ENCODE assay signal across 11 cellular contexts in the genomic region with DNA sequence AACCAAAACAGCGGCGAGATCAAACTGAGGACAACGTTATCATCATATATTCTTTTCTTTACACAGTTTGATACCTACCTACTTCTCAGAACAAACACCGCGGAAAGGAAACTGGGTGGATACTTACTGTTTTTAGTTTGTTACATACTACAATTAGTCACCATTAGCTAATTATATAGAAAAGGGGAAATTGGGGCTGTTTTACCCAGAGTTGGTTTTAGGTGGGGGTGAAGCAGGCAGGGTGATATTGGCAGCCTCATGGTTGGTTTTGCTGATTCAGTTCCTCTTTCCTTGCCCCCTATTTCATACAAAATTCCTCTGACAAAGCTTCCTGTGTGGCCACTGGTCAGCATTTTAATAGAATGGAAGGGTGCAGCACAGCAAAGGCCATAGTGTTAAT.
A peak's percentile ranks its signal among the peaks of the same experiment; 100 is the strongest.
DNase-seq lines count a peak whose midpoint lies in the region; ATAC-seq, FAIRE-seq and TF ChIP-seq lines count a peak whose summit lies in the region.
"Had no signal": no experiment of that assay in that cellular context is flagged by ENCODE, and none has a peak within 500 bp of the region (broad histone marks: within the 10 kb centered on the region; RNA-seq: fewer than 3 reads in every experiment).

No MANE protein-coding gene starts in this region.

- H3K9me3 ChIP-seq in GM23248 (ENCODE audit: low read depth) = no peaks in the 10 kb centered on the region
- no peaks in the 10 kb centered on the region for H3K9me3 ChIP-seq in BE2C

- in situ Hi-C loops in GM23248 (cut with MboI) = no loop called here

- POLR2A ChIA-PET in activated CD8-positive, alpha-beta T cell treated with anti-CD3 and anti-CD28 coated beads for 36 hours (lab: Charles Lee) = no interaction called here

- H3K4me1 Mint-ChIP-seq in activated CD8-positive, alpha-beta T cell treated with anti-CD3 and anti-CD28 coated beads for 36 hours (ENCODE audit: low read depth) = no peaks in the 10 kb centered on the region

- no peaks in the 10 kb centered on the region for H3K79me2 ChIP-seq in GM23248 (ENCODE audit: insufficient read depth)

- no peak for FAIRE-seq in frontal cortex (lab: Jason Lieb, UNC)
- FAIRE-seq: H1, kidney had no signal

- 0 out of 2 replicates have a peak, but pooled peaks cover 10% of the 10 kb centered on the region for H3F3A ChIP-seq in GM23248 (ENCODE audit: insufficient read depth)

- no peak for TF ChIP-seq CTCF in BE2C (IDR thresholded peaks at IDR 0.05; ENCODE audit: low read depth, low read length)
- no peak for TF ChIP-seq CTCF in activated CD8-positive, alpha-beta T cell treated with anti-CD3 and anti-CD28 coated beads for 36 hours (IDR thresholded peaks at IDR 0.05)

- 85 to 92% methylated on average over 5 of the region's 5 CpGs for WGBS in GM23248 (ENCODE audit: low coverage in 1 of 2, low lambda C conversion rate in 2 of 2, missing lambda C conversion rate in 2 of 2), 2 experiments

- H3K27ac ChIP-seq in GM23248 = no peak overlapping the region

- H3K36me3 Mint-ChIP-seq in activated CD8-positive, alpha-beta T cell treated with anti-CD3 and anti-CD28 coated beads for 36 hours (ENCODE audit: low read depth) = no peaks in the 10 kb centered on the region

- no peak overlapping the region for H3K27ac Mint-ChIP-seq in activated CD8-positive, alpha-beta T cell treated with anti-CD3 and anti-CD28 coated beads for 36 hours

- no peaks in the 10 kb centered on the region for H4K20me1 ChIP-seq in GM23248 (ENCODE audit: insufficient read depth)

- peaks cover 3% of the 10 kb centered on the region for H3K27me3 Mint-ChIP-seq in activated CD8-positive, alpha-beta T cell treated with anti-CD3 and anti-CD28 coated beads for 36 hours

- DNase-seq in AML-193 (lab: John Stamatoyannopoulos, UW) = peak; percentile 94
- DNase-seq in RPMI8226 = peak; percentile 39
- no peak for DNase-seq in frontal cortex (ENCODE audit: low spot score in 2 of 2)
- DNase-seq in GM23248 = no peak
- no peak for DNase-seq in BE2C
- no peak for DNase-seq in activated CD8-positive, alpha-beta T cell treated with anti-CD3 and anti-CD28 coated beads for 36 hours
- DNase-seq: kidney, NCI-H446 treated with DMSO at 0.1 percent for 48 hours had no signal

- no peaks in the 10 kb centered on the region for H3K9me3 Mint-ChIP-seq in activated CD8-positive, alpha-beta T cell treated with anti-CD3 and anti-CD28 coated beads for 36 hours

- ATAC-seq in GM19351 (IDR thresholded peaks at IDR 0.05; ENCODE audit: unreplicated experiment) = peak; percentile 58
- ATAC-seq in HG03025 (IDR thresholded peaks at IDR 0.05; ENCODE audit: low FRiP score, unreplicated experiment) = peak; percentile 64
- ATAC-seq in activated CD8-positive, alpha-beta T cell treated with anti-CD3 and anti-CD28 coated beads for 36 hours = no peak

- H3K36me3 ChIP-seq in GM23248 (ENCODE audit: low read depth) (no peaks in the 10 kb centered on the region), BE2C (peaks cover 6% of the 10 kb centered on the region; the same call in 1 of the 2 replicates)

- H3K9me2 ChIP-seq in GM23248 (ENCODE audit: insufficient read depth) = no peaks in the 10 kb centered on the region

- H3K4me3 Mint-ChIP-seq in activated CD8-positive, alpha-beta T cell treated with anti-CD3 and anti-CD28 coated beads for 36 hours = no peak overlapping the region

- no peak overlapping the region for H2AFZ ChIP-seq in GM23248

- H3K4me2 ChIP-seq in GM23248 (ENCODE audit: unreplicated experiment) = no peak overlapping the region

- 0 out of 2 replicates have a peak, but pooled peaks cover 9% of the 10 kb centered on the region for H3K27me3 ChIP-seq in GM23248 (replicated peaks; ENCODE audit: insufficient read depth)
- H3K27me3 ChIP-seq in BE2C = no peaks in the 10 kb centered on the region

- intact Hi-C loops in activated CD8-positive, alpha-beta T cell treated with anti-CD3 and anti-CD28 coated beads for 36 hours (cut with micrococcal nuclease) = no loop called here

- CTCF ChIA-PET in activated CD8-positive, alpha-beta T cell treated with anti-CD3 and anti-CD28 coated beads for 36 hours (lab: Charles Lee) = no interaction called here

- no peak overlapping the region for H3K9ac ChIP-seq in GM23248

- H3K4me1 ChIP-seq in GM23248 (ENCODE audit: insufficient read depth) (no peaks in the 10 kb centered on the region), BE2C (no peaks in the 10 kb centered on the region)

- H3K4me3 ChIP-seq in GM23248 (no peak overlapping the region), BE2C (ENCODE audit: low read depth, low read length) (no peak overlapping the region)

Comparison
In these comparisons a context has a peak if more than half of its experiments do, and no peak if none do; other contexts are left out.
1. DNase-seq: peak in AML-193 (2 of 2) and RPMI8226 (single experiment); none in frontal cortex (0 of 2), GM23248 (single experiment), BE2C (single experiment) and activated CD8-positive, alpha-beta T cell treated with anti-CD3 and anti-CD28 coated beads for 36 hours (single experiment).